ENCODE assay signal across 1 cellular context in the genomic region with DNA sequence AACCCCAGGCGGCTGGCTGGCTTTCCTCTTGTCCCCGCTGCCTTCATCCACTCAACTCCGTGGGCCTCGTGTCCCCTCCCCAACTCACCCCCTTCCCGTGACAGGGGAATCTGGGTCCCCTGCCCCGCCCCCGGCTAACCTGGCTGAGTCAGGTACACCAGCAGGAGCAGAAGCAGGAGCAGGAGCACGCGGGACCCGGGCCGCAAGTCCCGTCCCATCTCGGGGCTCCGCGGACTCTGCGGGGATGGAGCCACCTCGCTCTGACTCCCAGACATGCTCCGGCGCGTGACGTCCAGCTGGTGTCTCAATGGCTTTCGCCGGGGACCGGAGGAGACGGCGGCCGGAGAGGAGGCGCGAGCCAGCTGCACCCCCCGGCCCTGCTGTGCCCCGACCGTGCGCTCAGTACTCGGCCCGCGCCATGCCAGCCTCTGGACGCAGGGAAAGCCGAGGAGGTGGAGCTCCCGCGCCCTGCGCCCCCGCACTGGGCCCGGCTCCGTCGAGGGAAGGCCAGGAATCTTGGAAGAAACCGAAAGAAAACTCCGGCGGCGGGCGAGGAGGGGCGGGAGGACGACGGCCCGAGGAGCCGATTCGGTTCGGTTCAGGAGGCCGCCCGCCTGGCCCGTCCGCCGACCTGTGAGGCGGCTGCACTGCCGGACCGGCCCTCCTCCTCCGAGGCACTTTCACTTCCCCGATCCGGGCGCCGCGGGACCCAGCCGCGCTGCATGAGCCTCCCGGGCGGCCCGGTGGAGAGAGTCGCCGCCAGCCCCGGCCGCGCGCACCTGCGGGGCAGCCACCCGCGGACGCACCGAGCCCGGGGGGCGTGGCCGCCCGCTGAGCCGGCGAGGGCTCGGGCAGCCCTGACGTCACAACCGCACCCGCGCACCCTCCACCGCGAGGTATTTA.
TF ChIP-seq lines count a peak whose summit lies in the region.

A gene with protein sequence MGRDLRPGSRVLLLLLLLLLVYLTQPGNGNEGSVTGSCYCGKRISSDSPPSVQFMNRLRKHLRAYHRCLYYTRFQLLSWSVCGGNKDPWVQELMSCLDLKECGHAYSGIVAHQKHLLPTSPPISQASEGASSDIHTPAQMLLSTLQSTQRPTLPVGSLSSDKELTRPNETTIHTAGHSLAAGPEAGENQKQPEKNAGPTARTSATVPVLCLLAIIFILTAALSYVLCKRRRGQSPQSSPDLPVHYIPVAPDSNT (minus strand): TSS at position 807 of the 903 bp plus-strand sequence. CDS start 589 bp downstream, at position 218.
Gene ZMYND15, plus strand, starts transcription at position 712 of the 903 bp plus-strand sequence. CDS start 716 bp downstream, outside the sequence.

TF ChIP-seq in HEK293, 187 proteins besides CTCF, POLR2A, EP300 and RAD21 (continued from another document):
- TF ChIP-seq PATZ1 (tag by site-specific recombination; IDR thresholded peaks at IDR 0.05): peak; percentile 42
- TF ChIP-seq ZNF24 (tag by site-specific recombination; IDR thresholded peaks at IDR 0.05): no peak
- no peak for TF ChIP-seq KLF16 (tag by site-specific recombination; IDR thresholded peaks at IDR 0.05)
- no peak for TF ChIP-seq ZNF221 (tag by site-specific recombination; IDR thresholded peaks at IDR 0.05; ENCODE audit: borderline replicate concordance)
